In the genomic region with DNA sequence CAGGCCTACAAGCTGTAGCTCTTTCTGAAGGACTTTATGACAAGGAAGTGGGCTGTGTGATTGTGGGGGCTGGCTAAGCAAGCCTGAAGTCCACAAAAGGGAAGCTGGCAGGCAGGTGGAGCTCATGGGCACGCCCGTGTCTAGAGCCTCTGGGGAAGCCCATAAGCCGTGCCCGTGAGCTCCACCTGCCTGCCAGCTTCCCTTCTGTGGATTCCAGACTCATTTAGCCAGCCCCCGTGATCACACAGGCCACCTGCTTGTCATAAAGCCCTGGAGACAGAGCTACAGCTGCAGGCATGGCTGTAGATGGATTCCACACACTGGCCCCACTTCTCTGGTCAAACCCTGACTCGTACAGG, we compare ENCODE assay signal across 1 cellular context.
TF ChIP-seq lines count a peak whose summit lies in the region.

No MANE protein-coding gene starts in this region.

TF ChIP-seq in H1, 55 proteins besides CTCF, POLR2A, EP300 and RAD21:
- no peak for TF ChIP-seq GABPA (IDR thresholded peaks at IDR 0.05; ENCODE audit: borderline replicate concordance, insufficient read depth, low read length)
- TF ChIP-seq RFX5 (IDR thresholded peaks at IDR 0.05; ENCODE audit: borderline replicate concordance, low read depth, low read length) = no peak
- no peak for TF ChIP-seq CREB1 (IDR thresholded peaks at IDR 0.05)
- no peak for TF ChIP-seq BACH1 (IDR thresholded peaks at IDR 0.05; ENCODE audit: low read length)
- no peak for TF ChIP-seq ASH2L (IDR thresholded peaks at IDR 0.05; ENCODE audit: low read length)
- TF ChIP-seq SIRT6 (IDR thresholded peaks at IDR 0.05; ENCODE audit: low read length) = no peak
- TF ChIP-seq, protein P1, sequence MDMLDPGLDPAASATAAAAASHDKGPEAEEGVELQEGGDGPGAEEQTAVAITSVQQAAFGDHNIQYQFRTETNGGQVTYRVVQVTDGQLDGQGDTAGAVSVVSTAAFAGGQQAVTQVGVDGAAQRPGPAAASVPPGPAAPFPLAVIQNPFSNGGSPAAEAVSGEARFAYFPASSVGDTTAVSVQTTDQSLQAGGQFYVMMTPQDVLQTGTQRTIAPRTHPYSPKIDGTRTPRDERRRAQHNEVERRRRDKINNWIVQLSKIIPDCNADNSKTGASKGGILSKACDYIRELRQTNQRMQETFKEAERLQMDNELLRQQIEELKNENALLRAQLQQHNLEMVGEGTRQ (IDR thresholded peaks at IDR 0.05; ENCODE audit: low read length) = no peak
- TF ChIP-seq KDM1A (IDR thresholded peaks at IDR 0.05; ENCODE audit: borderline replicate concordance, low read length) = no peak
- TF ChIP-seq MAFK (IDR thresholded peaks at IDR 0.05; ENCODE audit: low read depth, low read length) = no peak
- TF ChIP-seq POLR2AphosphoS5 (IDR thresholded peaks at IDR 0.05; ENCODE audit: low read depth, low read length) = no peak
- no peak for TF ChIP-seq TEAD4 (IDR thresholded peaks at IDR 0.05; ENCODE audit: low read depth, low read length)
- TF ChIP-seq CHD2 (IDR thresholded peaks at IDR 0.05; ENCODE audit: low read length) = no peak
- no peak for TF ChIP-seq EGR1 (IDR thresholded peaks at IDR 0.05; ENCODE audit: borderline replicate concordance, low read depth, low read length)
- TF ChIP-seq, protein P2, sequence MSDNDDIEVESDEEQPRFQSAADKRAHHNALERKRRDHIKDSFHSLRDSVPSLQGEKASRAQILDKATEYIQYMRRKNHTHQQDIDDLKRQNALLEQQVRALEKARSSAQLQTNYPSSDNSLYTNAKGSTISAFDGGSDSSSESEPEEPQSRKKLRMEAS (IDR thresholded peaks at IDR 0.05) = no peak
- no peak for TF ChIP-seq CEBPB (IDR thresholded peaks at IDR 0.05; ENCODE audit: low read depth, low read length)
- no peak for TF ChIP-seq FOSL1 (IDR thresholded peaks at IDR 0.05; ENCODE audit: insufficient read depth, low read depth, low read length)
- no peak for TF ChIP-seq RNF2 (IDR thresholded peaks at IDR 0.05; ENCODE audit: borderline replicate concordance, low read depth, low read length, missing control alignments, poor library complexity, severe bottlenecking)
- no peak for TF ChIP-seq POU5F1 (IDR thresholded peaks at IDR 0.05; ENCODE audit: low read depth, low read length)
